ENCODE assay signal across 8 cellular contexts in genomic region chr20:33733654-33734576, GRCh38. TPM values are rescaled to one million over a fixed set of nuclear protein-coding genes. Genes with fewer than 3 reads are reported as not detected.
A peak's percentile ranks its signal among the peaks of the same experiment; 100 is the strongest.
DNase-seq lines count a peak whose midpoint lies in the region; TF ChIP-seq lines count a peak whose summit lies in the region.

No MANE protein-coding gene starts in this region.

- CTCF ChIA-PET in A673 (lab: Charles Lee), result no interaction called here

- H3K4me1 ChIP-seq in A673 (ENCODE audit: insufficient read depth, low read length, poor library complexity, severe bottlenecking), result peaks cover 27% of the 10 kb centered on the region
- H3K4me1 ChIP-seq in GM23248 (ENCODE audit: insufficient read depth), result peaks cover 16% of the 10 kb centered on the region
- H3K4me1 ChIP-seq in neutrophil (ENCODE audit: control insufficient read depth in 1 of 2, insufficient read depth in 1 of 2, low read depth in 1 of 2, low read length in 1 of 2), result peaks cover 32 to 35% of the 10 kb centered on the region in 2 experiments

- H3K9me2 ChIP-seq in GM23248 (ENCODE audit: insufficient read depth), result no peaks in the 10 kb centered on the region

- H3K27ac ChIP-seq in A673 (ENCODE audit: low read depth, low read length, poor library complexity, severe bottlenecking), result peak overlapping the region; percentile 26
- H3K27ac ChIP-seq in GM23248, result peak overlapping the region; percentile 54
- H3K27ac ChIP-seq in neutrophil, result peak overlapping the region; percentile 97

- intact Hi-C loops in A673 (cut with micrococcal nuclease; ENCODE audit: unreplicated experiment), result no loop called here

- in situ Hi-C loops in GM23248 (cut with MboI), result no loop called here

- BruUV-seq in A673 (replicated peaks; lab: Mats Ljungman, UMichigan), result no TSS peak

- H3K36me3 ChIP-seq in A673 (ENCODE audit: insufficient read depth, low read length, poor library complexity, severe bottlenecking), result no peaks in the 10 kb centered on the region
- 0 out of 2 replicates have a peak, but pooled peaks cover 4% of the 10 kb centered on the region for H3K36me3 ChIP-seq in GM23248 (ENCODE audit: low read depth)
- no peaks in the 10 kb centered on the region for H3K36me3 ChIP-seq in neutrophil

- peak overlapping the region; percentile 32 for H3K9ac ChIP-seq in GM23248

- H3F3A ChIP-seq in GM23248 (ENCODE audit: insufficient read depth), result 0 out of 2 replicates have a peak, but pooled peaks cover 4% of the 10 kb centered on the region

- TF ChIP-seq CTCF in A673 (conservative IDR thresholded peaks at IDR 0.05; ENCODE audit: low read depth, low read length) (no peak), epithelial cell of proximal tubule (conservative IDR thresholded peaks at IDR 0.05; ENCODE audit: low read depth, low read length) (no peak), neutrophil (IDR thresholded peaks at IDR 0.05) (no peak)

- POLR2A ChIA-PET in A673 (lab: Charles Lee; ENCODE audit: low non-redundant PET), result interaction anchor here (0.7 kb wide), 1 partner anchor 1083 kb away, joined by 3 read pairs; no protein-coding TSS in a partner anchor

- H3K79me2 ChIP-seq in GM23248 (ENCODE audit: insufficient read depth), result peaks cover 20% of the 10 kb centered on the region

- H2AFZ ChIP-seq in GM23248, result peak overlapping the region; percentile 69

- 69 to 75% methylated on average over 6 of the region's 6 CpGs for WGBS in GM23248 (ENCODE audit: low coverage in 1 of 2, low lambda C conversion rate in 2 of 2, missing lambda C conversion rate in 2 of 2), 2 experiments

- H3K27me3 ChIP-seq in A673 (replicated peaks; ENCODE audit: insufficient read depth, low read depth, low read length, poor library complexity) (no peaks in the 10 kb centered on the region), GM23248 (replicated peaks; ENCODE audit: insufficient read depth) (no peaks in the 10 kb centered on the region), neutrophil (no peaks in the 10 kb centered on the region)

- H3K4me3 ChIP-seq in A673 (ENCODE audit: low read depth, low read length, poor library complexity, severe bottlenecking) (no peak overlapping the region), GM23248 (peak overlapping the region; percentile 13), epithelial cell of proximal tubule (ENCODE audit: low read depth, low read length) (peak overlapping the region; percentile 5), neutrophil (ENCODE audit: low read depth in 1 of 2, low read length in 1 of 2) (peak overlapping the region; percentile 70 to 96)

- H3K9me3 ChIP-seq in A673 (ENCODE audit: low read depth, low read length, poor library complexity, severe bottlenecking) (peaks cover 20% of the 10 kb centered on the region), GM23248 (ENCODE audit: low read depth) (no peaks in the 10 kb centered on the region), neutrophil (no peaks in the 10 kb centered on the region)

- H3K4me2 ChIP-seq in GM23248 (ENCODE audit: unreplicated experiment), result peak overlapping the region; percentile 70

- DNase-seq in A673 (ENCODE audit: low spot score) (peak; percentile 37), GM23248 (peak; percentile 84), SKM-1 treated with dmso at 0.1 percent for 144 hours (lab: John Stamatoyannopoulos, UW; ENCODE audit: unreplicated experiment) (peak; percentile 79), epithelial cell of proximal tubule (ENCODE audit: low read depth) (peak; percentile 68), NCI-H1694 (lab: John Stamatoyannopoulos, UW) (no peak), NCI-H510A treated with DMSO at 0.1 percent for 48 hours (lab: John Stamatoyannopoulos, UW) (no peak), NCI-H446 (lab: John Stamatoyannopoulos, UW) (no peak)

- H4K20me1 ChIP-seq in GM23248 (ENCODE audit: insufficient read depth), result no peaks in the 10 kb centered on the region

RNA-seq across cellular contexts. Expression of gene ZNF341, which starts 2.1 kb away (rescaled TPM):
- total RNA-seq in A673 (2021) (4.7 and 5.0 TPM in 2 replicates), epithelial cell of proximal tubule (2.1 and 2.5 TPM in 2 replicates)
- total RNA-seq in GM23248 (2014; rRNA removed; shearing (Covaris generic)), result 2.3 and 2.5 TPM in 2 replicates
- polyA plus RNA-seq in GM23248 (2016; fragmentation: Nextera tagmentation; extraction: Ambion mirVana), result 2.8 and 2.9 TPM in 2 replicates

RNA-seq across cellular contexts. Expression of gene PXMP4, which starts 13.8 kb away (rescaled TPM):
- total RNA-seq in A673 (2021), result 7.5 and 9.7 TPM in 2 replicates
- 5.9 and 14.3 TPM in 2 replicates for total RNA-seq in GM23248 (2014; rRNA removed; shearing (Covaris generic))
- 14.1 and 16.4 TPM in 2 replicates for polyA plus RNA-seq in GM23248 (2016; fragmentation: Nextera tagmentation; extraction: Ambion mirVana)
- total RNA-seq in epithelial cell of proximal tubule, result 2.1 and 2.5 TPM in 2 replicates

RNA-seq across cellular contexts. Expression of gene E2F1, which starts 47.7 kb away (rescaled TPM):
- total RNA-seq in A673 (2021), result 86.0 and 87.0 TPM in 2 replicates
- total RNA-seq in GM23248 (2014; rRNA removed; shearing (Covaris generic)), result 9.0 and 12.9 TPM in 2 replicates
- 4.3 and 4.9 TPM in 2 replicates for polyA plus RNA-seq in GM23248 (2016; fragmentation: Nextera tagmentation; extraction: Ambion mirVana)
- total RNA-seq in epithelial cell of proximal tubule, result 17.1 and 35.0 TPM in 2 replicates

RNA-seq across cellular contexts. Expression of gene NECAB3, which starts 59.7 kb away (rescaled TPM):
- total RNA-seq in A673 (2021) (83.1 and 100 TPM in 2 replicates), epithelial cell of proximal tubule (13.2 and 26.9 TPM in 2 replicates)
- total RNA-seq in GM23248 (2014; rRNA removed; shearing (Covaris generic)), result 27.1 and 27.3 TPM in 2 replicates
- 11.0 and 13.4 TPM in 2 replicates for polyA plus RNA-seq in GM23248 (2016; fragmentation: Nextera tagmentation; extraction: Ambion mirVana)

Comparison
In these comparisons a context has a peak if more than half of its experiments do, and no peak if none do; other contexts are left out.
1. DNase-seq: peak in A673 (single experiment), GM23248 (single experiment), SKM-1 treated with dmso at 0.1 percent for 144 hours (single experiment) and epithelial cell of proximal tubule (single experiment); none in NCI-H1694 (single experiment), NCI-H510A treated with DMSO at 0.1 percent for 48 hours (single experiment) and NCI-H446 (0 of 2).
2. H3K27ac ChIP-seq: peak in every context shown above with its lines; median percentile 97 in neutrophil; 54 in GM23248; 26 in A673.